8 cellular contexts compared by ENCODE assay signal in genomic region chr14:67241416-67242362, GRCh38. TPM values are rescaled to one million over a fixed set of nuclear protein-coding genes. Genes with fewer than 3 reads are reported as not detected.
DNase-seq lines count a peak whose midpoint lies in the region; ATAC-seq and TF ChIP-seq lines count a peak whose summit lies in the region.

PALS1 (plus strand) TSS chr14:67241435; CDS start chr14:67279171, 37,736 bp downstream.

- TF ChIP-seq POLR2A in IMR-90 (IDR thresholded peaks at IDR 0.05; ENCODE audit: low read depth, low read length): peak; percentile 86

- 0% methylated on average over 17 of the region's 67 CpGs; no CpG with 5 or more reads in 1 of the 2 experiments for WGBS in IMR-90 (ENCODE audit: extremely low coverage in 2 of 2, insufficient read length in 1 of 2), 2 experiments

- H3K14ac ChIP-seq in IMR-90 (replicated peaks; ENCODE audit: low read depth, low read length): peak within 1 kb of the TSS; percentile 57

- peak within 1 kb of the TSS; percentile 31 for H4K5ac ChIP-seq in IMR-90 (ENCODE audit: low read depth, low read length)

- H3K9me3 ChIP-seq in IMR-90 (ENCODE audit: control insufficient read depth, insufficient read depth, low read length) (no peaks in the 10 kb centered on the region), endocrine pancreas (ENCODE audit: control insufficient read depth, low read length) (no peaks in the 10 kb centered on the region)

- CTCF ChIA-PET in IMR-90 (lab: Yijun Ruan, JAX): no interaction called here

- H3K4ac ChIP-seq in IMR-90 (ENCODE audit: low read depth, low read length): peak within 1 kb of the TSS; percentile 69

- peak within 1 kb of the TSS; percentile 73 for H2BK120ac ChIP-seq in IMR-90 (ENCODE audit: low read depth, low read length)

- H2AK9ac ChIP-seq in IMR-90 (replicated peaks; ENCODE audit: low read depth, low read length, poor library complexity): peak within 1 kb of the TSS; percentile 87

- POLR2A ChIA-PET in IMR-90 (lab: Charles Lee; ENCODE audit: unreplicated experiment): interaction anchor here (0.5 kb wide), 1 partner anchor 343 kb away, joined by 6 read pairs; no protein-coding TSS in a partner anchor

- H3K4me3 ChIP-seq in IMR-90 (ENCODE audit: insufficient read depth, low read depth, low read length): peak within 1 kb of the TSS; percentile 83
- H3K4me3 ChIP-seq in endocrine pancreas (ENCODE audit: control insufficient read depth, insufficient read depth, low read length): peak within 1 kb of the TSS; percentile 100

- peak; percentile 15; the same call in 1 of the 2 replicates for TF ChIP-seq RAD21 in IMR-90 (IDR thresholded peaks at IDR 0.05; ENCODE audit: low read length)

- peak within 1 kb of the TSS; percentile 73; the same call in 1 of the 2 replicates for H2AK5ac ChIP-seq in IMR-90 (ENCODE audit: low read depth, low read length)

- BruUV-seq in IMR-90 (replicated peaks; lab: Mats Ljungman, UMichigan): no TSS peak

- H3K27me3 Mint-ChIP-seq in stimulated activated naive B cell treated with anti-CD40 and anti-IgM and Interleukin-4, amounts not matched to agents 10 μg/mL and 1 μg/mL and 100 μg/mL, for 72 hours: peaks cover 0 to 7% of the 10 kb centered on the region in 2 donors

- H3K4me1 Mint-ChIP-seq in stimulated activated naive B cell treated with anti-CD40 and anti-IgM and Interleukin-4, amounts not matched to agents 10 μg/mL and 1 μg/mL and 100 μg/mL, for 72 hours: peaks cover 5 to 16% of the 10 kb centered on the region in 2 donors

- peak within 1 kb of the TSS; percentile 31 to 71 for H4K8ac ChIP-seq in IMR-90 (ENCODE audit: low read depth in 2 of 2, low read length in 2 of 2)

- no peak for TF ChIP-seq CTCF in IMR-90 (conservative IDR thresholded peaks at IDR 0.05; ENCODE audit: low read depth, low read length)

- peak within 1 kb of the TSS; percentile 93 for H2AFZ ChIP-seq in IMR-90 (replicated peaks; ENCODE audit: low read length, poor library complexity)

- peak within 1 kb of the TSS; percentile 44; the same call in 1 of the 2 replicates for H4K91ac ChIP-seq in IMR-90 (ENCODE audit: insufficient read depth, low read depth, low read length)

- ATAC-seq in GM21717 (IDR thresholded peaks at IDR 0.05; ENCODE audit: unreplicated experiment): peak; percentile 46
- ATAC-seq in IMR-90 (ENCODE audit: low read depth): peak; percentile 42
- peak; percentile 67 to 70 for ATAC-seq in stimulated activated naive B cell treated with anti-CD40 and anti-IgM and Interleukin-4, amounts not matched to agents 10 μg/mL and 1 μg/mL and 100 μg/mL, for 72 hours (replicated peaks)

- H2BK20ac ChIP-seq in IMR-90 (ENCODE audit: low read depth, low read length): 0 out of 2 replicates have a peak within 1 kb of the TSS, but pooled peaks have one; percentile 59

- peak within 1 kb of the TSS; percentile 79 for H3K56ac ChIP-seq in IMR-90 (ENCODE audit: extremely low read depth, insufficient read depth, low read length)

- peaks cover 0 to 19% of the 10 kb centered on the region in 2 experiments; a peak in 2 of 4 replicates for H3K79me1 ChIP-seq in IMR-90 (ENCODE audit: low read depth in 1 of 2, low read length in 2 of 2)

- peaks cover 12% of the 10 kb centered on the region; the same call in 1 of the 2 replicates for H4K20me1 ChIP-seq in IMR-90 (ENCODE audit: insufficient read depth, low read length)

- peak within 1 kb of the TSS; percentile 45 for H3K23ac ChIP-seq in IMR-90 (ENCODE audit: low read depth, low read length)

- in situ Hi-C loops in IMR-90 (cut with MboI; ENCODE audit: low sequenced_read_pairs): no loop called here

- dilution Hi-C loops in IMR-90 (cut with HindIII; ENCODE audit: low sequenced_read_pairs, unreplicated experiment): no loop called here

- no peaks in the 10 kb centered on the region for H3K9me3 Mint-ChIP-seq in stimulated activated naive B cell treated with anti-CD40 and anti-IgM and Interleukin-4, amounts not matched to agents 10 μg/mL and 1 μg/mL and 100 μg/mL, for 72 hours

- peak within 1 kb of the TSS; percentile 90 to 97 for H3K4me3 Mint-ChIP-seq in stimulated activated naive B cell treated with anti-CD40 and anti-IgM and Interleukin-4, amounts not matched to agents 10 μg/mL and 1 μg/mL and 100 μg/mL, for 72 hours

- peaks cover 6% of the 10 kb centered on the region; the same call in 1 of the 2 replicates for H3K9me1 ChIP-seq in IMR-90 (ENCODE audit: insufficient read depth, low read length)

- H3K9ac ChIP-seq in IMR-90 (ENCODE audit: low read depth, low read length) (peak within 1 kb of the TSS; percentile 73), endocrine pancreas (ENCODE audit: control insufficient read depth, insufficient read depth, low read length) (peak within 1 kb of the TSS; percentile 84)

- H2BK15ac ChIP-seq in IMR-90 (ENCODE audit: low read depth, low read length): 0 out of 3 replicates have a peak within 1 kb of the TSS, but pooled peaks have one; percentile 12

- H2BK5ac ChIP-seq in IMR-90 (ENCODE audit: low read depth, low read length, poor library complexity, severe bottlenecking): peak within 1 kb of the TSS; percentile 82

- H3K27ac Mint-ChIP-seq in stimulated activated naive B cell treated with anti-CD40 and anti-IgM and Interleukin-4, amounts not matched to agents 10 μg/mL and 1 μg/mL and 100 μg/mL, for 72 hours: peak within 1 kb of the TSS; percentile 88

- H3K4me2 ChIP-seq in IMR-90 (ENCODE audit: low read depth, low read length): peak within 1 kb of the TSS; percentile 93

- H3K27me3 ChIP-seq in IMR-90 (ENCODE audit: control insufficient read depth, insufficient read depth, low read length) (no peaks in the 10 kb centered on the region), endocrine pancreas (ENCODE audit: control insufficient read depth, insufficient read depth, low read length) (no peaks in the 10 kb centered on the region)

- DNase-seq in NCI-H1105 treated with DMSO at 0.1 percent for 48 hours (lab: John Stamatoyannopoulos, UW) (peak; percentile 84), NCI-H1105 (lab: John Stamatoyannopoulos, UW) (no peak), IMR-90 (peak; percentile 88), T-helper 22 cell (ENCODE audit: low read depth) (peak; percentile 30), medulla oblongata (ENCODE audit: extremely low spot score) (peak; percentile 74)
- no peak for DNase-seq in stimulated activated naive B cell treated with anti-CD40 and anti-IgM and Interleukin-4, amounts not matched to agents 10 μg/mL and 1 μg/mL and 100 μg/mL, for 72 hours

- intact Hi-C loops in IMR-90 (cut with micrococcal nuclease): loop anchor here (1.0 to 5.0 kb wide), 4 partner anchors 27 to 118 kb away; partner anchors contain the start of gene ATP6V1D

- H3K36me3 Mint-ChIP-seq in stimulated activated naive B cell treated with anti-CD40 and anti-IgM and Interleukin-4, amounts not matched to agents 10 μg/mL and 1 μg/mL and 100 μg/mL, for 72 hours: no peaks in the 10 kb centered on the region

- H3K4me1 ChIP-seq in IMR-90 (ENCODE audit: control insufficient read depth, insufficient read depth, low read length) (peaks cover 4% of the 10 kb centered on the region), endocrine pancreas (ENCODE audit: control insufficient read depth, insufficient read depth, low read length) (peaks cover 9% of the 10 kb centered on the region)

- H3K18ac ChIP-seq in IMR-90 (ENCODE audit: low read depth, low read length): peak within 1 kb of the TSS; percentile 69

- H3K27ac ChIP-seq in IMR-90 (ENCODE audit: insufficient read depth, low read length): peak within 1 kb of the TSS; percentile 81

- H3K36me3 ChIP-seq in IMR-90 (ENCODE audit: control insufficient read depth, insufficient read depth, low read length) (no peaks in the 10 kb centered on the region), endocrine pancreas (ENCODE audit: control insufficient read depth, insufficient read depth, low read length) (no peaks in the 10 kb centered on the region)

TF ChIP-seq in IMR-90, 13 proteins besides CTCF, POLR2A, EP300 and RAD21 (continues in another document):
- TF ChIP-seq MAFK (IDR thresholded peaks at IDR 0.05; ENCODE audit: low read depth, low read length): peak; percentile 52; the same call in 1 of the 2 replicates
- no peak for TF ChIP-seq RFX5 (IDR thresholded peaks at IDR 0.05; ENCODE audit: low read depth, low read length)
- peak; percentile 13; the same call in 1 of the 2 replicates for TF ChIP-seq MXI1 (IDR thresholded peaks at IDR 0.05; ENCODE audit: borderline replicate concordance, low read depth, low read length)
- TF ChIP-seq CEBPB (IDR thresholded peaks at IDR 0.05; ENCODE audit: low read depth, low read length): 0 out of 2 replicates have a peak, but pooled peaks have one; percentile 17
- TF ChIP-seq RCOR1 (IDR thresholded peaks at IDR 0.05; ENCODE audit: insufficient replicate concordance, low read length): no peak
- TF ChIP-seq CHD1 (IDR thresholded peaks at IDR 0.05; ENCODE audit: low read depth, low read length): no peak
- 0 out of 2 replicates have a peak, but pooled peaks have one; percentile 32 for TF ChIP-seq FOS (IDR thresholded peaks at IDR 0.05; ENCODE audit: low read depth, low read length)
- TF ChIP-seq NFE2L2 (IDR thresholded peaks at IDR 0.05; ENCODE audit: low read depth, low read length): no peak
- TF ChIP-seq MAZ (IDR thresholded peaks at IDR 0.05; ENCODE audit: borderline replicate concordance, low read depth, low read length): no peak; the same call in 1 of the 2 replicates
- TF ChIP-seq SMC3 (IDR thresholded peaks at IDR 0.05; ENCODE audit: low read depth, low read length): no peak
- TF ChIP-seq BHLHE40 (IDR thresholded peaks at IDR 0.05; ENCODE audit: low read depth, low read length): no peak
- TF ChIP-seq USF2 (IDR thresholded peaks at IDR 0.05; ENCODE audit: low read depth, low read length): no peak

RNA-seq across cellular contexts. Expression of gene PALS1, which starts in this region (rescaled TPM):
- total RNA-seq in IMR-90 (2012; rRNA removed): 40.1 and 63.0 TPM in 2 replicates
- 14.4 and 17.7 TPM in 2 replicates for polyA plus RNA-seq in IMR-90 (2012; rRNA removed)
- polyA plus RNA-seq in IMR-90 (2012; cell fraction: cytosol; rRNA removed): 3.1 and 6.7 TPM in 2 replicates
- polyA plus RNA-seq in IMR-90 (2012; cell fraction: nucleus; rRNA removed; ENCODE audit: low replicate concordance): 2.4 and 16.7 TPM in 2 replicates

Comparison
In these comparisons a context has a peak if more than half of its experiments do, and no peak if none do; other contexts are left out.
1. DNase-seq: peak in NCI-H1105 treated with DMSO at 0.1 percent for 48 hours (single experiment), IMR-90 (single experiment), T-helper 22 cell (single experiment) and medulla oblongata (single experiment); none in NCI-H1105 (single experiment) and stimulated activated naive B cell treated with anti-CD40 and anti-IgM and Interleukin-4, amounts not matched to agents 10 μg/mL and 1 μg/mL and 100 μg/mL, for 72 hours (single experiment).
2. Peak in every context shown above with its lines, with median percentiles within 50 percentile points of each other: ATAC-seq.